ENCODE assay signal across 12 cellular contexts in genomic region chr5:132839426-132840301, GRCh38. TPM values are rescaled to one million over a fixed set of nuclear protein-coding genes. Genes with fewer than 3 reads are reported as not detected.
DNase-seq lines count a peak whose midpoint lies in the region; ATAC-seq and TF ChIP-seq lines count a peak whose summit lies in the region.
"Had no signal": no experiment of that assay in that cellular context is flagged by ENCODE, and none has a peak within 500 bp of the region (broad histone marks: within the 10 kb centered on the region; RNA-seq: fewer than 3 reads in every experiment).

No MANE protein-coding gene starts in this region.

- peak overlapping the region; percentile 41 for H4K91ac ChIP-seq in trophoblast cell (ENCODE audit: low read depth, low read length)

- H3K27me3 ChIP-seq in Caco-2 (replicated peaks; ENCODE audit: control insufficient read depth, insufficient read depth, low read length) (no peaks in the 10 kb centered on the region), trophoblast cell (ENCODE audit: insufficient read depth, low read length) (no peaks in the 10 kb centered on the region)
- H3K27me3 ChIP-seq: spleen had no signal

- WGBS in trophoblast cell (ENCODE audit: extremely low coverage, insufficient coverage, insufficient read length), result no CpG with 5 or more reads among the region's 8 CpGs

- no peak overlapping the region for H2BK12ac ChIP-seq in trophoblast cell (ENCODE audit: low read length)

- H3K4me3 Mint-ChIP-seq in Caco-2 (ENCODE audit: unreplicated experiment) (no peak overlapping the region), WTC11 (no peak overlapping the region)
- H3K4me3 Mint-ChIP-seq in activated T-helper 17 cell treated with anti-CD3 and anti-CD28 coated beads, Interleukin-2, amount 50 U/mL, for 72 hours, result no peak overlapping the region

- DNase-seq in Caco-2 (peak in 1 of 2 experiments; percentile 52), WTC11 (ENCODE audit: low spot score) (no peak), foreskin fibroblast (peak; percentile 55 to 79), trophoblast cell (peak in 1 of 2 donors; percentile 39), DMS 273 treated with DMSO at 0.1 percent for 48 hours (lab: John Stamatoyannopoulos, UW) (no peak)
- DNase-seq in effector CD4-positive, alpha-beta T cell, result no peak
- DNase-seq: head of caudate nucleus, NCI-H1694, spleen had no signal

- CTCF ChIA-PET in Caco-2 (lab: Charles Lee) (interaction anchor here (1.0 kb wide), 2 partner anchors 26 to 32 kb away, joined by 4 to 5 read pairs; partner anchors contain the start of gene GDF9), WTC11 (lab: Charles Lee) (interaction anchor here (0.6 kb wide), 1 partner anchor 55 kb away, joined by 7 read pairs; no protein-coding TSS in a partner anchor)

- H3K4me2 ChIP-seq in trophoblast cell (ENCODE audit: low read length), result peak overlapping the region; percentile 9

- no peak overlapping the region for H4K12ac ChIP-seq in trophoblast cell (ENCODE audit: low read depth, low read length)

- H3K27me3 Mint-ChIP-seq in Caco-2 (ENCODE audit: insufficient read depth, unreplicated experiment) (no peaks in the 10 kb centered on the region), WTC11 (ENCODE audit: low read depth) (no peaks in the 10 kb centered on the region)
- H3K27me3 Mint-ChIP-seq in activated T-helper 17 cell treated with anti-CD3 and anti-CD28 coated beads, Interleukin-2, amount 50 U/mL, for 72 hours, result no peaks in the 10 kb centered on the region

- H3K4me1 Mint-ChIP-seq in Caco-2 (ENCODE audit: low read depth, unreplicated experiment) (peaks cover 35% of the 10 kb centered on the region), WTC11 (no peaks in the 10 kb centered on the region)
- no peaks in the 10 kb centered on the region for H3K4me1 Mint-ChIP-seq in activated T-helper 17 cell treated with anti-CD3 and anti-CD28 coated beads, Interleukin-2, amount 50 U/mL, for 72 hours

- no peak for ATAC-seq in WTC11
- ATAC-seq in activated T-helper 17 cell treated with anti-CD3 and anti-CD28 coated beads, Interleukin-2, amount 50 U/mL, for 72 hours (replicated peaks), result no peak
- no peak for ATAC-seq in HG03442 (IDR thresholded peaks at IDR 0.05; ENCODE audit: unreplicated experiment)

- H3K4me3 ChIP-seq in Caco-2 (ENCODE audit: low read depth, low read length) (no peak overlapping the region), foreskin fibroblast (ENCODE audit: low read depth in 1 of 2, low read length in 2 of 2) (no peak overlapping the region), trophoblast cell (ENCODE audit: low read depth, low read length) (no peak overlapping the region)
- H3K4me3 ChIP-seq: spleen had no signal

- POLR2A ChIA-PET in Caco-2 (lab: Charles Lee) (interaction anchor here (1.0 kb wide), 1 partner anchor 26 kb away, joined by 4 read pairs; the partner anchor contains the start of genes GDF9 and UQCRQ), WTC11 (lab: Charles Lee) (no interaction called here)

- no peak overlapping the region for H2BK5ac ChIP-seq in trophoblast cell (ENCODE audit: low read depth, low read length, poor library complexity)

- no peak overlapping the region for H2BK120ac ChIP-seq in trophoblast cell (ENCODE audit: insufficient read depth, low read length, poor library complexity)

- no peak overlapping the region for H3K4ac ChIP-seq in trophoblast cell (ENCODE audit: low read depth, low read length)

- H3K9me3 ChIP-seq in Caco-2, result no peaks in the 10 kb centered on the region
- H3K9me3 ChIP-seq in trophoblast cell (ENCODE audit: insufficient read depth, low read depth, low read length), result no peaks in the 10 kb centered on the region
- H3K9me3 ChIP-seq: spleen had no signal

- H4K8ac ChIP-seq in trophoblast cell (ENCODE audit: low read depth, low read length), result peak overlapping the region; percentile 21

- peak overlapping the region; percentile 33 for H3K27ac ChIP-seq in trophoblast cell (ENCODE audit: low read depth, low read length)

- no peak overlapping the region for H2AFZ ChIP-seq in trophoblast cell (ENCODE audit: insufficient read depth, low read length, poor library complexity)

- H3K79me1 ChIP-seq in trophoblast cell (ENCODE audit: low read length), result no peaks in the 10 kb centered on the region

- H2AK5ac ChIP-seq in trophoblast cell (ENCODE audit: low read length), result no peak overlapping the region

- no peaks in the 10 kb centered on the region for H3K79me2 ChIP-seq in trophoblast cell (ENCODE audit: control insufficient read depth, insufficient read depth, low read length, poor library complexity)

- intact Hi-C loops in Caco-2 (cut with micrococcal nuclease; ENCODE audit: unreplicated experiment), result loop anchor here (2.0 kb wide), 1 partner anchor 27 kb away; the partner anchor contains the start of genes GDF9 and UQCRQ

- no peak overlapping the region for H3K18ac ChIP-seq in trophoblast cell (ENCODE audit: low read length)

- H3K4me1 ChIP-seq in Caco-2, result peaks cover 37% of the 10 kb centered on the region
- peaks cover 0 to 5% of the 10 kb centered on the region in 2 experiments for H3K4me1 ChIP-seq in trophoblast cell (ENCODE audit: control insufficient read depth in 1 of 2, insufficient read depth in 2 of 2, low read length in 2 of 2)

- no peak overlapping the region for H3K23ac ChIP-seq in trophoblast cell (ENCODE audit: low read length)

- peaks cover 7% of the 10 kb centered on the region for H3K36me3 Mint-ChIP-seq in Caco-2 (ENCODE audit: insufficient read depth, unreplicated experiment)
- H3K36me3 Mint-ChIP-seq in WTC11, result no peaks in the 10 kb centered on the region
- no peaks in the 10 kb centered on the region for H3K36me3 Mint-ChIP-seq in activated T-helper 17 cell treated with anti-CD3 and anti-CD28 coated beads, Interleukin-2, amount 50 U/mL, for 72 hours (ENCODE audit: low read depth)

- no peak overlapping the region for H3K9ac ChIP-seq in trophoblast cell (ENCODE audit: low read length)

- H3K14ac ChIP-seq in trophoblast cell (ENCODE audit: low read length), result no peak overlapping the region

- TF ChIP-seq CTCF in Caco-2 (IDR thresholded peaks at IDR 0.05; ENCODE audit: insufficient read depth in 1 of 2, low read depth in 1 of 2, low read length in 1 of 2, severe bottlenecking in 1 of 2, unreplicated experiment in 1 of 2) (no peak), WTC11 (IDR thresholded peaks at IDR 0.05) (no peak), foreskin fibroblast (IDR thresholded peaks at IDR 0.05; ENCODE audit: low read depth, low read length) (no peak)

- no TSS peak for BruUV-seq in Caco-2 (replicated peaks; lab: Mats Ljungman, UMichigan)

- H3K27ac Mint-ChIP-seq in Caco-2 (ENCODE audit: unreplicated experiment) (peak overlapping the region; percentile 55), WTC11 (no peak overlapping the region)
- H3K27ac Mint-ChIP-seq in activated T-helper 17 cell treated with anti-CD3 and anti-CD28 coated beads, Interleukin-2, amount 50 U/mL, for 72 hours, result no peak overlapping the region

- H3K9me3 Mint-ChIP-seq in Caco-2 (ENCODE audit: unreplicated experiment), result no peaks in the 10 kb centered on the region
- no peaks in the 10 kb centered on the region for H3K9me3 Mint-ChIP-seq in WTC11
- H3K9me3 Mint-ChIP-seq in activated T-helper 17 cell treated with anti-CD3 and anti-CD28 coated beads, Interleukin-2, amount 50 U/mL, for 72 hours, result no peaks in the 10 kb centered on the region

- H3K36me3 ChIP-seq in Caco-2 (ENCODE audit: control insufficient read depth, insufficient read depth, low read length) (no peaks in the 10 kb centered on the region), trophoblast cell (ENCODE audit: control insufficient read depth in 1 of 2, insufficient read depth in 2 of 2, low read length in 2 of 2) (no peaks in the 10 kb centered on the region)
- H3K36me3 ChIP-seq: spleen had no signal

TF ChIP-seq in WTC11, 78 proteins besides CTCF, POLR2A, EP300 and RAD21:
- TF ChIP-seq GABPB1 (CRISPR knock-in tag; IDR thresholded peaks at IDR 0.05) (peak; percentile 40; the same call in 1 of the 2 replicates), ERG (CRISPR knock-in tag; IDR thresholded peaks at IDR 0.05) (no peak)

RNA-seq across cellular contexts. Expression of gene SHROOM1, which starts 9.2 kb away (rescaled TPM):
- total RNA-seq in Caco-2 (2022) (15.9 and 17.4 TPM in 2 replicates), WTC11 (2021) (7.9 to 8.1 TPM (median 8.0 TPM) in 3 replicates)
- 5.8 and 6.2 TPM in 2 replicates for polyA plus RNA-seq in trophoblast cell (2013)
- 1 to 10 TPM in 1 of 2 donors, under 1 TPM in 1; 0.54 to 3.4 TPM for total RNA-seq in activated T-helper 17 cell treated with anti-CD3 and anti-CD28 coated beads, Interleukin-2, amount 50 U/mL, for 72 hours

RNA-seq across cellular contexts. Expression of gene SOWAHA, which starts 26.6 kb away (rescaled TPM):
- total RNA-seq in Caco-2 (2022) (3.7 and 4.1 TPM in 2 replicates), WTC11 (2021) (0.11 to 0.25 TPM (median 0.16 TPM) in 3 replicates)
- 23.8 and 25.2 TPM in 2 replicates for polyA plus RNA-seq in trophoblast cell (2013)
- total RNA-seq in activated T-helper 17 cell treated with anti-CD3 and anti-CD28 coated beads, Interleukin-2, amount 50 U/mL, for 72 hours, result not detected
- total RNA-seq: SK-MEL-5, spleen had no signal

RNA-seq across cellular contexts. Expression of gene GDF9, which starts 26.6 kb away (rescaled TPM):
- total RNA-seq in Caco-2 (2022), result 0.59 and 0.81 TPM in 2 replicates
- total RNA-seq in WTC11 (2021), result 0.34 to 0.42 TPM (median 0.37 TPM) in 3 replicates
- polyA plus RNA-seq in trophoblast cell (2013), result 0.33 and 0.45 TPM in 2 replicates
- total RNA-seq in activated T-helper 17 cell treated with anti-CD3 and anti-CD28 coated beads, Interleukin-2, amount 50 U/mL, for 72 hours, result under 1 TPM; 0.26 to 0.69 TPM

RNA-seq across cellular contexts. Expression of gene UQCRQ, which starts 26.8 kb away (rescaled TPM):
- total RNA-seq in Caco-2 (2022) (356 and 449 TPM in 2 replicates), WTC11 (2021) (244 to 256 TPM (median 244 TPM) in 3 replicates)
- polyA plus RNA-seq in trophoblast cell (2013), result 333 and 368 TPM in 2 replicates
- total RNA-seq in activated T-helper 17 cell treated with anti-CD3 and anti-CD28 coated beads, Interleukin-2, amount 50 U/mL, for 72 hours, result 100 to 1,000 TPM; 219 to 408 TPM

RNA-seq across cellular contexts. Expression of gene LEAP2, which starts 33.8 kb away (rescaled TPM):
- total RNA-seq in Caco-2 (2022) (1.1 and 4.1 TPM in 2 replicates), WTC11 (2021) (1.9 to 2.4 TPM (median 2.0 TPM) in 3 replicates)
- 0.68 and 0.71 TPM in 2 replicates for polyA plus RNA-seq in trophoblast cell (2013)
- 1 to 10 TPM; 1.8 to 2.9 TPM for total RNA-seq in activated T-helper 17 cell treated with anti-CD3 and anti-CD28 coated beads, Interleukin-2, amount 50 U/mL, for 72 hours

Comparison
In these comparisons a context has a peak if more than half of its experiments do, and no peak if none do; other contexts are left out.
1. DNase-seq: peak in foreskin fibroblast (2 of 2); none in WTC11 (single experiment), effector CD4-positive, alpha-beta T cell (single experiment) and DMS 273 treated with DMSO at 0.1 percent for 48 hours (single experiment).